7 cellular contexts compared by ENCODE assay signal in the genomic region with DNA sequence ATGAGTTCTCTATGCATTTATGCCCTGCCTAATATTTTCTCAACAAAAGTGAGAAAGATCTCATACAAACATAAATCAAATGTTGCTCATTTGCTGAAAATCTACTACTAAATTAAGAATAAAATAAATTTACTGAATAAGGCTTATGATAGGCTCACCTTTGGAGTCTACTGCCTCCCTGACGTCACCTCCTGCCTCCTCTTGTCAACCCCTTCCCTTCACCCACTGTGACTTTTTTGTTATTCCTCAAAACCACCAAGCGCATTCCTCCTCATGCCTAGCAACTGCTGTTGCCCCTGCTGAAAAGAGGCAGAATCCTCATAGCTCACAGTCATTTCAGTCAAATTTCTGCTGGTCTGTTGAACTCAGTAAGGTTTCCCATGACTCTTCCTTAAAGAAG.
"Had no signal": no experiment of that assay in that cellular context is flagged by ENCODE, and none has a peak within 500 bp of the region (broad histone marks: within the 10 kb centered on the region; RNA-seq: fewer than 3 reads in every experiment).

No MANE protein-coding gene starts in this region.

- DNase-seq: IMR-90, KBM-7, KG1 had no signal

- H3K27ac ChIP-seq: HL-60, KMS-11 had no signal

- H3K4me3 ChIP-seq: K562 had no signal

- ATAC-seq: K562 had no signal

- H3K9ac ChIP-seq: KMS-11 had no signal

- H3K4me2 ChIP-seq: KMS-11 had no signal

- FAIRE-seq: HTR-8/SVneo, K562 had no signal
